8 cellular contexts compared by ENCODE assay signal in the genomic region with DNA sequence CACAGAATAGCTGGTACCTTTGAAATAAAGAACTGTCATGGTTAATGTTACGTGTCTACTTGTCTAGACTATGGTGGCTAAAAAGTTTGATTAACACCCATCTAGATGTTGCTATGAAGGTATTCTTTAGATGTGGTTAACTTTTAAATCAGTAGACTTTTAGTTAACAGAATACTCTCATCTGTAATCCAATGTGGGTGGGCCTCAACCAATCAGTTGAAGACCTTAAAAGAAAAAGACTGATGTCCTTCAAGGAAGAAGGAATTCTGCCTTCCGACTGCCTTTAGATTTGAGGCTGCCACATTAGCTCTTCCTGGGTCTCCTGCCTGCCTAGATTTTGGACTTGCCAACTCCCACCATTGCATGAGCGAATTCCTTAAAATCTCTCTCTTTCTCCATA.
"Had no signal": no experiment of that assay in that cellular context is flagged by ENCODE, and none has a peak within 500 bp of the region (broad histone marks: within the 10 kb centered on the region; RNA-seq: fewer than 3 reads in every experiment).

No MANE protein-coding gene starts in this region.

- ATAC-seq: GM12878 had no signal

- H3K4me3 ChIP-seq: GM12878 had no signal

- DNase-seq: GDM1, GF-D8 had no signal

- FAIRE-seq: G401.6, GM12878, GM12891, GM12892, GM18507, GM19239 had no signal
